Comparison of ENCODE assay signal across 8 cellular contexts in the genomic region with DNA sequence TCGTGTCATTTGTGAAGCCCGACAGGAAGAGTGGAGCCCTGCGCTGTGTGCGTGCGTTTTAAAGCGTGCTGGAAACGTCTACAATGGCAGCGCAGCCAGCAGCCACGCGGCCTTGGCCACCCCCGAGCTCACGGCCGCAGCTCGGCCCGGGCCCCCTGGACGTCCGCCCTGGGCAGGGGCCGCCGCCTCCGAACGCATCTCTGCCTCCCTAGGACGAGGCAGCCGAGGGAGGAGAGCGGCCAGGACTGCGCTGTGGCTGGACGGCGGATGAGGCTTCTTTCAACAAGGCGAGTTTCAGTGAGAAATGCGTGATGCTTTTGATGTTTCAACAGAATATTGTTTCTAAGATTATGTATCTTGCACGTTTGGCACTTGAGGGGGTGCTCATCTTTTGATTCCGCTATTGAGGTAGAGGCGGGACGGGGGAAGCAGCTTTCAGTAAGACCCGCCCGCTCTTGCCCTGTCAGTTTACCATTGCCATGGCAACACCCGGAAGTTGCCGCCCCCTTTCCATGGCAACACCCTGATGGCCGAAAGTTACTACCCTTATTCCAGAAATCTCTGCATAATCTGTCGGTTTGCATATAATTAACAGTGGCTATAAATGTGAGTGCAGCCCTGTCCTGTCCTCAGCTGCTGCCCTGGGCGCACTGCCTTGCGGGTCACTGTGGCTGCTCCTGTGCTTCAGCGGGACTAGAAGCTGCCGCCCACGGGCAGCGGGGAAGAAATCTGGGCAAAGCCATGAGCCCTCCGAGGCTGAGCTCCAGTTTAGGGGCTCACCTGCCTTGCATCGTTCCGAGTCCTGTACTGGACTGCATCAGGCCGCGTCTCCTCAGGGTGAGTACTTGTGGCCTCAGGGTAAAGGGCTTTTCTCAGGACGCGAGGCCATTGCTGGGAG. TPM values are rescaled to one million over a fixed set of nuclear protein-coding genes. Genes with fewer than 3 reads are reported as not detected.
DNase-seq lines count a peak whose midpoint lies in the region; ATAC-seq and TF ChIP-seq lines count a peak whose summit lies in the region.

No MANE protein-coding gene starts in this region.

- H3K27ac ChIP-seq in OCI-LY7 (ENCODE audit: low read depth, low read length, poor library complexity, severe bottlenecking): no peak overlapping the region
- peak overlapping the region; percentile 38 for H3K27ac ChIP-seq in neural cell (ENCODE audit: low read length)

- H3K27ac Mint-ChIP-seq in activated T-helper 1 cell treated with anti-CD3 and anti-CD28 coated beads, Interleukin-12 subunit alpha, Interleukin-12 subunit beta, Interleukin-2, Interleukin-4 antibody, amounts not matched to agents 30 ng/mL and 10 ng/mL and 1 ng/mL, durations not matched to agents 14 hours and 24 hours and 36 hours: peak overlapping the region; percentile 65

- no peak for TF ChIP-seq EP300 in neural cell (conservative IDR thresholded peaks at IDR 0.05; ENCODE audit: poor library complexity, severe bottlenecking)

- H3K4me1 ChIP-seq in OCI-LY7 (ENCODE audit: insufficient read depth, low read length, poor library complexity, severe bottlenecking): no peaks in the 10 kb centered on the region

- H3K4me3 Mint-ChIP-seq in activated T-helper 1 cell treated with anti-CD3 and anti-CD28 coated beads, Interleukin-12 subunit alpha, Interleukin-12 subunit beta, Interleukin-2, Interleukin-4 antibody, amounts not matched to agents 30 ng/mL and 10 ng/mL and 1 ng/mL, durations not matched to agents 14 hours and 24 hours and 36 hours: peak overlapping the region; percentile 86

- peaks cover 8% of the 10 kb centered on the region for H3K36me3 Mint-ChIP-seq in activated T-helper 1 cell treated with anti-CD3 and anti-CD28 coated beads, Interleukin-12 subunit alpha, Interleukin-12 subunit beta, Interleukin-2, Interleukin-4 antibody, amounts not matched to agents 30 ng/mL and 10 ng/mL and 1 ng/mL, durations not matched to agents 14 hours and 24 hours and 36 hours (ENCODE audit: low read depth)

- no peaks in the 10 kb centered on the region for H3F3A ChIP-seq in neural cell (ENCODE audit: insufficient read depth, low read length, poor library complexity, severe bottlenecking)

- BruUV-seq in OCI-LY7 (replicated peaks; lab: Mats Ljungman, UMichigan): no TSS peak

- H3K36me3 ChIP-seq in OCI-LY7 (ENCODE audit: insufficient read depth, low read length): no peaks in the 10 kb centered on the region
- H3K36me3 ChIP-seq in neural cell (ENCODE audit: insufficient read depth, low read length): no peaks in the 10 kb centered on the region

- H3K9ac ChIP-seq in neural cell (ENCODE audit: low read length): peak overlapping the region; percentile 60

- H2AFZ ChIP-seq in OCI-LY7 (ENCODE audit: low read length) (no peak overlapping the region), neural cell (ENCODE audit: low read depth, low read length) (no peak overlapping the region)

- H3K4me3 ChIP-seq in OCI-LY7 (ENCODE audit: low read depth, low read length, poor library complexity, severe bottlenecking) (no peak overlapping the region), fibroblast of mammary gland (ENCODE audit: control insufficient read depth, low read depth, low read length) (peak overlapping the region; percentile 77), neural cell (ENCODE audit: low read length) (peak overlapping the region; percentile 69)

- H3K9me3 ChIP-seq in OCI-LY7 (ENCODE audit: low read length): no peaks in the 10 kb centered on the region
- no peaks in the 10 kb centered on the region for H3K9me3 ChIP-seq in neural cell (ENCODE audit: low read length)

- no peaks in the 10 kb centered on the region for H3K9me2 ChIP-seq in OCI-LY7 (ENCODE audit: insufficient read depth, low read length)
- no peaks in the 10 kb centered on the region for H3K9me2 ChIP-seq in neural cell (ENCODE audit: insufficient read depth, low read length)

- peaks cover 10% of the 10 kb centered on the region for H3K4me1 Mint-ChIP-seq in activated T-helper 1 cell treated with anti-CD3 and anti-CD28 coated beads, Interleukin-12 subunit alpha, Interleukin-12 subunit beta, Interleukin-2, Interleukin-4 antibody, amounts not matched to agents 30 ng/mL and 10 ng/mL and 1 ng/mL, durations not matched to agents 14 hours and 24 hours and 36 hours (ENCODE audit: low read depth)

- H3K4me2 ChIP-seq in OCI-LY7 (ENCODE audit: low read length): no peak overlapping the region
- H3K4me2 ChIP-seq in neural cell (ENCODE audit: low read length): no peak overlapping the region

- H3K9me3 Mint-ChIP-seq in activated T-helper 1 cell treated with anti-CD3 and anti-CD28 coated beads, Interleukin-12 subunit alpha, Interleukin-12 subunit beta, Interleukin-2, Interleukin-4 antibody, amounts not matched to agents 30 ng/mL and 10 ng/mL and 1 ng/mL, durations not matched to agents 14 hours and 24 hours and 36 hours: no peaks in the 10 kb centered on the region

- H3K27me3 Mint-ChIP-seq in activated T-helper 1 cell treated with anti-CD3 and anti-CD28 coated beads, Interleukin-12 subunit alpha, Interleukin-12 subunit beta, Interleukin-2, Interleukin-4 antibody, amounts not matched to agents 30 ng/mL and 10 ng/mL and 1 ng/mL, durations not matched to agents 14 hours and 24 hours and 36 hours (ENCODE audit: insufficient read depth): peaks cover 3% of the 10 kb centered on the region

- no peaks in the 10 kb centered on the region for H3K79me2 ChIP-seq in OCI-LY7 (ENCODE audit: insufficient read depth, low read depth, low read length)
- no peaks in the 10 kb centered on the region for H3K79me2 ChIP-seq in neural cell (replicated peaks; ENCODE audit: insufficient read depth, low read length)

- no peak for TF ChIP-seq RAD21 in neural cell (conservative IDR thresholded peaks at IDR 0.05)

- ATAC-seq in HG03457 (IDR thresholded peaks at IDR 0.05; ENCODE audit: unreplicated experiment): peak; percentile 65
- ATAC-seq in stimulated activated naive CD8-positive, alpha-beta T cell treated with anti-CD3 and anti-CD28 coated beads, Interleukin-15, Interleukin-2, amounts not matched to agents 100 U/mL and 50 U/mL, for 24 hours: peak; percentile 84

- TF ChIP-seq CTCF in OCI-LY7 (conservative IDR thresholded peaks at IDR 0.05; ENCODE audit: low read length) (no peak), fibroblast of mammary gland (conservative IDR thresholded peaks at IDR 0.05; ENCODE audit: control insufficient read depth, insufficient read depth, low read depth, low read length) (no peak), neural cell (IDR thresholded peaks at IDR 0.05; ENCODE audit: poor library complexity, severe bottlenecking) (no peak)

- H3K27me3 ChIP-seq in neural cell (ENCODE audit: insufficient read depth, low read depth, low read length): no peaks in the 10 kb centered on the region

- intact Hi-C loops in OCI-LY7 (cut with micrococcal nuclease; ENCODE audit: unreplicated experiment): no loop called here
- intact Hi-C loops in activated T-helper 1 cell treated with anti-CD3 and anti-CD28 coated beads, Interleukin-12 subunit alpha, Interleukin-12 subunit beta, Interleukin-2, Interleukin-4 antibody, amounts not matched to agents 30 ng/mL and 10 ng/mL and 1 ng/mL, durations not matched to agents 14 hours and 24 hours and 36 hours (cut with micrococcal nuclease): loop anchor here (1.0 to 2.0 kb wide), 4 partner anchors 38 to 468 kb away; partner anchors contain the start of genes ADNP2, CTDP1, RBFA and TXNL4A

- H4K20me1 ChIP-seq in OCI-LY7 (ENCODE audit: insufficient read depth, low read length) (no peaks in the 10 kb centered on the region), neural cell (ENCODE audit: insufficient read depth) (no peaks in the 10 kb centered on the region)

- POLR2A ChIA-PET in OCI-LY7 (lab: Charles Lee): no interaction called here

- peak; percentile 94 for DNase-seq in Ammon's horn (ENCODE audit: low spot score)
- DNase-seq in GM19238 (ENCODE audit: insufficient read length, low spot score): peak; percentile 61
- DNase-seq in OCI-LY7 (ENCODE audit: low spot score): peak; percentile 2
- DNase-seq in activated T-helper 1 cell treated with anti-CD3 and anti-CD28 coated beads, Interleukin-12 subunit alpha, Interleukin-12 subunit beta, Interleukin-2, Interleukin-4 antibody, amounts not matched to agents 30 ng/mL and 10 ng/mL and 1 ng/mL, durations not matched to agents 14 hours and 24 hours and 36 hours (ENCODE audit: low spot score): peak; percentile 70
- peak; percentile 71 for DNase-seq in fibroblast of mammary gland (ENCODE audit: low read depth)
- peak; percentile 86 for DNase-seq in stimulated activated naive CD8-positive, alpha-beta T cell treated with anti-CD3 and anti-CD28 coated beads, Interleukin-15, Interleukin-2, amounts not matched to agents 100 U/mL and 50 U/mL, for 24 hours

- CTCF ChIA-PET in OCI-LY7 (lab: Charles Lee; ENCODE audit: unreplicated experiment): no interaction called here

TF ChIP-seq in neural cell, 6 proteins besides CTCF, POLR2A, EP300 and RAD21 (continues in another document):
- no peak for TF ChIP-seq POLR2AphosphoS5 (IDR thresholded peaks at IDR 0.05)

RNA-seq across cellular contexts. Expression of gene ADNP2, which starts 38.6 kb away (rescaled TPM):
- total RNA-seq in OCI-LY7 (2014; rRNA removed; shearing (Covaris generic)): 10.2 and 14.0 TPM in 2 replicates
- 14.9 and 16.2 TPM in 2 replicates for total RNA-seq in OCI-LY7 (2022)
- 29.0 TPM in 2 replicates for total RNA-seq in activated T-helper 1 cell treated with anti-CD3 and anti-CD28 coated beads, Interleukin-12 subunit alpha, Interleukin-12 subunit beta, Interleukin-2, Interleukin-4 antibody, amounts not matched to agents 30 ng/mL and 10 ng/mL and 1 ng/mL, durations not matched to agents 14 hours and 24 hours and 36 hours
- polyA plus RNA-seq in neural cell: 15.8 and 16.9 TPM in 2 replicates
- 52.3 and 54.5 TPM in 2 replicates for polyA minus RNA-seq in neural cell

Comparison
In these comparisons a context has a peak if more than half of its experiments do, and no peak if none do; other contexts are left out.
1. DNase-seq: peak in every context shown above with its lines; median percentile 94 in Ammon's horn; 86 in stimulated activated naive CD8-positive, alpha-beta T cell treated with anti-CD3 and anti-CD28 coated beads, Interleukin-15, Interleukin-2, amounts not matched to agents 100 U/mL and 50 U/mL, for 24 hours; 71 in fibroblast of mammary gland; 70 in activated T-helper 1 cell treated with anti-CD3 and anti-CD28 coated beads, Interleukin-12 subunit alpha, Interleukin-12 subunit beta, Interleukin-2, Interleukin-4 antibody, amounts not matched to agents 30 ng/mL and 10 ng/mL and 1 ng/mL, durations not matched to agents 14 hours and 24 hours and 36 hours; 61 in GM19238; 2 in OCI-LY7.